Comparison of ENCODE assay signal across 3 cellular contexts in the genomic region with DNA sequence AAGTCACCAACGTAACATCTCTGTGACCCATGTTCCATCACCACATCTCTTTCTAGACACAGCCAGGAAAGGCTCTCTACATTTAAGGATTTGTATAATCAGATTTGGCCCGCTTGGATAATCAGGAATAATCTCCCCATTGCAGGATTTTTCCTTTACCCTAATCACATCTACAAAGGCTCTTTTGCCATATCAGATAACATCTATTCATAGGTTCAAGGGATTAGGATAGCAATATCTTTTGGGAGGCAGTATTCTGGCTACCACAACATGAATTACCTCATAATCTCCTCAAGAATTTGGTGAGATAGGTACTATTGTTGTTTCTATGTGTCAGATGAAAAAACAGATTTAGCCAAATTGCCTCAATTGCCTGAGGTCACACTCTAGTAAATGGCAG.
"Had no signal": no experiment of that assay in that cellular context is flagged by ENCODE, and none has a peak within 500 bp of the region (broad histone marks: within the 10 kb centered on the region; RNA-seq: fewer than 3 reads in every experiment).

No MANE protein-coding gene starts in this region.

- H3K4me3 ChIP-seq: GM12878 had no signal

- DNase-seq: GDM1, GF-D8 had no signal
